14 cellular contexts compared by ENCODE assay signal in the genomic region with DNA sequence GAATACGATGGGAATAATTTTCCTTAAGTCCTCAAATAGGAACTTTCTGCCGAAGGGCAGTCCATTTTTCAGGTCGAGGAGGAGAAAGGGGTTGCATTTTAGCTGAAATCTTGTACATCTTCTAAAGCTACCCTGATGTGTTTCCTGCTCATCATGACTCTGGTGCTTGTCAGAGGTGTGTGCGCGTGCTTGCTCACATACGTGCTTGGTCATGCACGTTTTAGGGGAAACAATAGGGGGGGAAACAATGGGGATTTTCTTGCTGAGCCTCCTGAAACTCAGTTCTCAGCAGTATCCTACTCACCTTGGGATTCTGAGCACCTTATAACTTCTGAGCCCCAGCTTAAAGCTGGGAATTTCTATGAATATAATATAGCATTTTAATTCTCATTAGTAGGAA.
"Had no signal": no experiment of that assay in that cellular context is flagged by ENCODE, and none has a peak within 500 bp of the region (broad histone marks: within the 10 kb centered on the region; RNA-seq: fewer than 3 reads in every experiment).

No MANE protein-coding gene starts in this region.

- H3K27ac Mint-ChIP-seq: brain; T-helper 1 cell treated with Interleukin-12 subunit alpha and Interleukin-12 subunit beta and Interleukin-4 antibody, amounts not matched to agents 30 μg/mL and 1 μg/mL, for 36 hours had no signal

- H3K27ac ChIP-seq: gastrocnemius medialis, heart left ventricle, tibial artery had no signal

- H3K4me1 Mint-ChIP-seq: brain had no signal

- H3K4me1 ChIP-seq: gastrocnemius medialis, tibial artery had no signal

- H3K4me3 Mint-ChIP-seq: activated CD4-positive, alpha-beta memory T cell treated with anti-CD3 and anti-CD28 coated beads, Interleukin-2, amount 10 ng/mL, durations not matched to agents 7 days and 5 days; activated naive CD8-positive, alpha-beta T cell treated with anti-CD3 and anti-CD28 coated beads for 36 hours; activated T-cell treated with anti-CD3 and anti-CD28 coated beads, Interleukin-2, amount 50 U/mL, for 4 hours; brain; T-helper 1 cell treated with Interleukin-12 subunit alpha and Interleukin-12 subunit beta and Interleukin-4 antibody, amounts not matched to agents 30 μg/mL and 1 μg/mL, for 36 hours had no signal

- H3K27me3 Mint-ChIP-seq: activated CD4-positive, alpha-beta memory T cell treated with anti-CD3 and anti-CD28 coated beads, Interleukin-2, amount 10 ng/mL, durations not matched to agents 7 days and 5 days; activated naive CD8-positive, alpha-beta T cell treated with anti-CD3 and anti-CD28 coated beads for 36 hours; brain had no signal

- H3K27me3 ChIP-seq: gastrocnemius medialis, heart left ventricle, tibial artery had no signal

- H3K9me3 ChIP-seq: gastrocnemius medialis, heart left ventricle, tibial artery had no signal

- H3K9me3 Mint-ChIP-seq: activated CD4-positive, alpha-beta memory T cell treated with anti-CD3 and anti-CD28 coated beads, Interleukin-2, amount 10 ng/mL, durations not matched to agents 7 days and 5 days; activated naive CD8-positive, alpha-beta T cell treated with anti-CD3 and anti-CD28 coated beads for 36 hours; activated T-cell treated with anti-CD3 and anti-CD28 coated beads, Interleukin-2, amount 50 U/mL, for 4 hours; brain; immature natural killer cell; T-helper 1 cell treated with Interleukin-12 subunit alpha and Interleukin-12 subunit beta and Interleukin-4 antibody, amounts not matched to agents 30 μg/mL and 1 μg/mL, for 36 hours had no signal

- DNase-seq: activated CD4-positive, alpha-beta memory T cell treated with anti-CD3 and anti-CD28 coated beads, Interleukin-2, amount 10 ng/mL, durations not matched to agents 7 days and 5 days; activated CD4-positive, alpha-beta T cell treated with anti-CD3 and anti-CD28 coated beads for 4 hours; activated gamma-delta T cell; activated naive CD8-positive, alpha-beta T cell treated with anti-CD3 and anti-CD28 coated beads for 36 hours; activated T-cell treated with anti-CD3 and anti-CD28 coated beads, Interleukin-2, amount 50 U/mL, for 4 hours; amygdala; effector CD8-positive, alpha-beta T cell; gastrocnemius medialis; heart left ventricle; immature natural killer cell; tibial artery had no signal

- ATAC-seq: activated T-cell treated with anti-CD3 and anti-CD28 coated beads, Interleukin-2, amount 50 U/mL, for 4 hours; gastrocnemius medialis; heart left ventricle; sciatic nerve had no signal

- H3K4me3 ChIP-seq: gastrocnemius medialis, heart left ventricle, tibial artery had no signal
